8 cellular contexts compared by ENCODE assay signal in genomic region chr6:14046476-14047068, GRCh38.
DNase-seq lines count a peak whose midpoint lies in the region; ATAC-seq and TF ChIP-seq lines count a peak whose summit lies in the region.

No MANE protein-coding gene starts in this region.

- H3K4me1 ChIP-seq in cardiac muscle cell (ENCODE audit: low read depth) (no peaks in the 10 kb centered on the region), right cardiac atrium (ENCODE audit: control insufficient read depth, insufficient read depth, low read length) (no peaks in the 10 kb centered on the region), KMS-11 (ENCODE audit: low read depth, poor library complexity, severe bottlenecking) (no peaks in the 10 kb centered on the region)

- intact Hi-C loops in right cardiac atrium (cut with DNase I) = loop anchor here in 2 of 4 donors (5.0 to 10.0 kb wide), 2 partner anchors 132 to 139 kb away; no protein-coding TSS in a partner anchor

- H3K9me3 ChIP-seq in cardiac muscle cell (ENCODE audit: low read depth) (no peaks in the 10 kb centered on the region), right cardiac atrium (ENCODE audit: control insufficient read depth, low read length) (no peaks in the 10 kb centered on the region)

- WGBS in right cardiac atrium = 20% methylated on average over 8 of the region's 8 CpGs

- no peak overlapping the region for H2AFZ ChIP-seq in KMS-11 (ENCODE audit: low read depth)

- H3K27me3 ChIP-seq in cardiac muscle cell (peaks cover 20% of the 10 kb centered on the region), right cardiac atrium (ENCODE audit: control insufficient read depth, insufficient read depth) (no peaks in the 10 kb centered on the region), KMS-11 (ENCODE audit: insufficient read depth, low read depth) (no peaks in the 10 kb centered on the region)

- peak; percentile 79 for TF ChIP-seq CTCF in cardiac muscle cell (IDR thresholded peaks at IDR 0.05; ENCODE audit: low read depth, low read length)
- TF ChIP-seq CTCF in KMS-11 (conservative IDR thresholded peaks at IDR 0.05; ENCODE audit: low read depth, low read length) = 0 out of 2 replicates have a peak, but pooled peaks have one; percentile 35
- TF ChIP-seq CTCF in astrocyte of the spinal cord (IDR thresholded peaks at IDR 0.05; ENCODE audit: low read depth, low read length) = peak; percentile 84

- H4K20me1 ChIP-seq in KMS-11 (ENCODE audit: insufficient read depth) = no peaks in the 10 kb centered on the region

- H3K4me3 ChIP-seq in cardiac muscle cell (no peak overlapping the region), right cardiac atrium (ENCODE audit: low read length) (no peak overlapping the region), KMS-11 (IDR thresholded peaks at IDR 0.05; ENCODE audit: insufficient read depth, low read depth, low read length) (no peak overlapping the region), astrocyte of the spinal cord (ENCODE audit: low read depth, low read length) (no peak overlapping the region)

- no peak overlapping the region for H3K9ac ChIP-seq in KMS-11

- H3K36me3 ChIP-seq in cardiac muscle cell (no peaks in the 10 kb centered on the region), KMS-11 (ENCODE audit: insufficient read depth) (no peaks in the 10 kb centered on the region)

- peak; percentile 56 to 68 for DNase-seq in cardiac muscle cell (ENCODE audit: low read depth in 1 of 2, low spot score in 1 of 2)
- DNase-seq in right cardiac atrium = no peak
- peak; percentile 68 for DNase-seq in SK-N-DZ (ENCODE audit: low spot score)
- peak; percentile 45 for DNase-seq in astrocyte of the spinal cord (ENCODE audit: low read depth, low spot score)
- DNase-seq in left lobe of liver (ENCODE audit: low spot score) = no peak
- peak; percentile 43 for DNase-seq in stimulated activated naive CD8-positive, alpha-beta T cell treated with anti-CD3 and anti-CD28 coated beads, Interleukin-15, Interleukin-2, amounts not matched to agents 100 U/mL and 50 U/mL, for 24 hours

- in situ Hi-C loops in astrocyte of the spinal cord (cut with HindIII; ENCODE audit: low sequenced_read_pairs) = loop anchor here (25.0 kb wide), 1 partner anchor 134 kb away; the partner anchor contains the start of gene RNF182

- H3K79me2 ChIP-seq in KMS-11 (ENCODE audit: insufficient read depth, low read depth) = no peaks in the 10 kb centered on the region

- ATAC-seq in right cardiac atrium (no peak), left lobe of liver (peak; percentile 94), HG02981 (IDR thresholded peaks at IDR 0.05; ENCODE audit: unreplicated experiment) (no peak)
- peak; percentile 59 for ATAC-seq in stimulated activated naive CD8-positive, alpha-beta T cell treated with anti-CD3 and anti-CD28 coated beads, Interleukin-15, Interleukin-2, amounts not matched to agents 100 U/mL and 50 U/mL, for 24 hours

- H3K4me2 ChIP-seq in KMS-11 = no peak overlapping the region

- H3K27ac ChIP-seq in cardiac muscle cell (no peak overlapping the region), right cardiac atrium (ENCODE audit: low read length) (no peak overlapping the region), KMS-11 (no peak overlapping the region)

Comparison
In these comparisons a context has a peak if more than half of its experiments do, and no peak if none do; other contexts are left out.
1. DNase-seq: peak in cardiac muscle cell (2 of 2), SK-N-DZ (single experiment), astrocyte of the spinal cord (single experiment) and stimulated activated naive CD8-positive, alpha-beta T cell treated with anti-CD3 and anti-CD28 coated beads, Interleukin-15, Interleukin-2, amounts not matched to agents 100 U/mL and 50 U/mL, for 24 hours (single experiment); none in right cardiac atrium (0 of 3) and left lobe of liver (single experiment).
2. ATAC-seq: peak in left lobe of liver (single experiment) and stimulated activated naive CD8-positive, alpha-beta T cell treated with anti-CD3 and anti-CD28 coated beads, Interleukin-15, Interleukin-2, amounts not matched to agents 100 U/mL and 50 U/mL, for 24 hours (single experiment); none in right cardiac atrium (0 of 2) and HG02981 (single experiment).
3. Peak in every context shown above with its lines, with median percentiles within 50 percentile points of each other: CTCF ChIP-seq.